ENCODE assay signal across 1 cellular context in the genomic region with DNA sequence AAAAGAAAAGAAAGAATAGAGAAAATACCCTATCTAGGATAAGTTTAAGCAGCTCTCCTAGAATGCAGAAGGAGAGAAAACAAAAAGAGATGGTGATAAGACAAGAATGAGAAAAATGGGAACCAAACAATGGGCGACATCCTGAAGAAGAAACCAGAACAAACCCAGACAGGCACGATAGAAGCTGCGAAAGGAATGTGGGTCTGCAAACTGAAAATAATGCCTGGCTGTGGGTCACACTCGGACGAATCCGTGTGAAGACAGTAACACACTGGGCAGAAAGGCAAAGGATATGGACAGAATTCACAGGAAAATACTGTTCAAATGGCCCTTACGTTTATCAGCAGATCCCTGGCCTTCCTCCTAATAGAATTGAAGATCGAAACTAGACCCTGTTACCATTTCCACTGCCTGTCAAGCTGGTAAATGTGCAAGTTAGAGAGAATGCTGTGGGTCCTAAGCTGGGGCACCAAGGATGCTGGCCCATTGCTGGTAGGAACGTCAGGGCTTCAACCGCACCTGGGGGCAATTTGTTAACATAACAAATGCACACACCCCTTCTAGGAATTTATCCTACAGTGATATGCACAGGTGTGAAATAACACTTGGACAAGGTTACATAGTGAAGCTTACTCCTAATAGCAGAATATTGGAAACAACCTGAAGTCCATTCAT.
TF ChIP-seq lines count a peak whose summit lies in the region.

No MANE protein-coding gene starts in this region.

TF ChIP-seq in WTC11, 78 proteins besides CTCF, POLR2A, EP300 and RAD21 (continued from another document):
- TF ChIP-seq, protein P1, sequence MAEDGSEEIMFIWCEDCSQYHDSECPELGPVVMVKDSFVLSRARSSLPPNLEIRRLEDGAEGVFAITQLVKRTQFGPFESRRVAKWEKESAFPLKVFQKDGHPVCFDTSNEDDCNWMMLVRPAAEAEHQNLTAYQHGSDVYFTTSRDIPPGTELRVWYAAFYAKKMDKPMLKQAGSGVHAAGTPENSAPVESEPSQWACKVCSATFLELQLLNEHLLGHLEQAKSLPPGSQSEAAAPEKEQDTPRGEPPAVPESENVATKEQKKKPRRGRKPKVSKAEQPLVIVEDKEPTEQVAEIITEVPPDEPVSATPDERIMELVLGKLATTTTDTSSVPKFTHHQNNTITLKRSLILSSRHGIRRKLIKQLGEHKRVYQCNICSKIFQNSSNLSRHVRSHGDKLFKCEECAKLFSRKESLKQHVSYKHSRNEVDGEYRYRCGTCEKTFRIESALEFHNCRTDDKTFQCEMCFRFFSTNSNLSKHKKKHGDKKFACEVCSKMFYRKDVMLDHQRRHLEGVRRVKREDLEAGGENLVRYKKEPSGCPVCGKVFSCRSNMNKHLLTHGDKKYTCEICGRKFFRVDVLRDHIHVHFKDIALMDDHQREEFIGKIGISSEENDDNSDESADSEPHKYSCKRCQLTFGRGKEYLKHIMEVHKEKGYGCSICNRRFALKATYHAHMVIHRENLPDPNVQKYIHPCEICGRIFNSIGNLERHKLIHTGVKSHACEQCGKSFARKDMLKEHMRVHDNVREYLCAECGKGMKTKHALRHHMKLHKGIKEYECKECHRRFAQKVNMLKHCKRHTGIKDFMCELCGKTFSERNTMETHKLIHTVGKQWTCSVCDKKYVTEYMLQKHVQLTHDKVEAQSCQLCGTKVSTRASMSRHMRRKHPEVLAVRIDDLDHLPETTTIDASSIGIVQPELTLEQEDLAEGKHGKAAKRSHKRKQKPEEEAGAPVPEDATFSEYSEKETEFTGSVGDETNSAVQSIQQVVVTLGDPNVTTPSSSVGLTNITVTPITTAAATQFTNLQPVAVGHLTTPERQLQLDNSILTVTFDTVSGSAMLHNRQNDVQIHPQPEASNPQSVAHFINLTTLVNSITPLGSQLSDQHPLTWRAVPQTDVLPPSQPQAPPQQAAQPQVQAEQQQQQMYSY (CRISPR knock-in tag; IDR thresholded peaks at IDR 0.05) = no peak
- TF ChIP-seq, protein P2, sequence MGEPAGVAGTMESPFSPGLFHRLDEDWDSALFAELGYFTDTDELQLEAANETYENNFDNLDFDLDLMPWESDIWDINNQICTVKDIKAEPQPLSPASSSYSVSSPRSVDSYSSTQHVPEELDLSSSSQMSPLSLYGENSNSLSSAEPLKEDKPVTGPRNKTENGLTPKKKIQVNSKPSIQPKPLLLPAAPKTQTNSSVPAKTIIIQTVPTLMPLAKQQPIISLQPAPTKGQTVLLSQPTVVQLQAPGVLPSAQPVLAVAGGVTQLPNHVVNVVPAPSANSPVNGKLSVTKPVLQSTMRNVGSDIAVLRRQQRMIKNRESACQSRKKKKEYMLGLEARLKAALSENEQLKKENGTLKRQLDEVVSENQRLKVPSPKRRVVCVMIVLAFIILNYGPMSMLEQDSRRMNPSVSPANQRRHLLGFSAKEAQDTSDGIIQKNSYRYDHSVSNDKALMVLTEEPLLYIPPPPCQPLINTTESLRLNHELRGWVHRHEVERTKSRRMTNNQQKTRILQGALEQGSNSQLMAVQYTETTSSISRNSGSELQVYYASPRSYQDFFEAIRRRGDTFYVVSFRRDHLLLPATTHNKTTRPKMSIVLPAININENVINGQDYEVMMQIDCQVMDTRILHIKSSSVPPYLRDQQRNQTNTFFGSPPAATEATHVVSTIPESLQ (CRISPR knock-in tag; IDR thresholded peaks at IDR 0.05) = no peak
- TF ChIP-seq, protein P3, sequence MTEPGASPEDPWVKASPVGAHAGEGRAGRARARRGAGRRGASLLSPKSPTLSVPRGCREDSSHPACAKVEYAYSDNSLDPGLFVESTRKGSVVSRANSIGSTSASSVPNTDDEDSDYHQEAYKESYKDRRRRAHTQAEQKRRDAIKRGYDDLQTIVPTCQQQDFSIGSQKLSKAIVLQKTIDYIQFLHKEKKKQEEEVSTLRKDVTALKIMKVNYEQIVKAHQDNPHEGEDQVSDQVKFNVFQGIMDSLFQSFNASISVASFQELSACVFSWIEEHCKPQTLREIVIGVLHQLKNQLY (CRISPR knock-in tag; IDR thresholded peaks at IDR 0.05) = no peak
- TF ChIP-seq MXD4 (CRISPR knock-in tag; IDR thresholded peaks at IDR 0.05; ENCODE audit: borderline replicate concordance) = no peak
- TF ChIP-seq, protein P4, sequence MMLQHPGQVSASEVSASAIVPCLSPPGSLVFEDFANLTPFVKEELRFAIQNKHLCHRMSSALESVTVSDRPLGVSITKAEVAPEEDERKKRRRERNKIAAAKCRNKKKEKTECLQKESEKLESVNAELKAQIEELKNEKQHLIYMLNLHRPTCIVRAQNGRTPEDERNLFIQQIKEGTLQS (CRISPR knock-in tag; conservative IDR thresholded peaks at IDR 0.05) = no peak
- TF ChIP-seq, protein P5, sequence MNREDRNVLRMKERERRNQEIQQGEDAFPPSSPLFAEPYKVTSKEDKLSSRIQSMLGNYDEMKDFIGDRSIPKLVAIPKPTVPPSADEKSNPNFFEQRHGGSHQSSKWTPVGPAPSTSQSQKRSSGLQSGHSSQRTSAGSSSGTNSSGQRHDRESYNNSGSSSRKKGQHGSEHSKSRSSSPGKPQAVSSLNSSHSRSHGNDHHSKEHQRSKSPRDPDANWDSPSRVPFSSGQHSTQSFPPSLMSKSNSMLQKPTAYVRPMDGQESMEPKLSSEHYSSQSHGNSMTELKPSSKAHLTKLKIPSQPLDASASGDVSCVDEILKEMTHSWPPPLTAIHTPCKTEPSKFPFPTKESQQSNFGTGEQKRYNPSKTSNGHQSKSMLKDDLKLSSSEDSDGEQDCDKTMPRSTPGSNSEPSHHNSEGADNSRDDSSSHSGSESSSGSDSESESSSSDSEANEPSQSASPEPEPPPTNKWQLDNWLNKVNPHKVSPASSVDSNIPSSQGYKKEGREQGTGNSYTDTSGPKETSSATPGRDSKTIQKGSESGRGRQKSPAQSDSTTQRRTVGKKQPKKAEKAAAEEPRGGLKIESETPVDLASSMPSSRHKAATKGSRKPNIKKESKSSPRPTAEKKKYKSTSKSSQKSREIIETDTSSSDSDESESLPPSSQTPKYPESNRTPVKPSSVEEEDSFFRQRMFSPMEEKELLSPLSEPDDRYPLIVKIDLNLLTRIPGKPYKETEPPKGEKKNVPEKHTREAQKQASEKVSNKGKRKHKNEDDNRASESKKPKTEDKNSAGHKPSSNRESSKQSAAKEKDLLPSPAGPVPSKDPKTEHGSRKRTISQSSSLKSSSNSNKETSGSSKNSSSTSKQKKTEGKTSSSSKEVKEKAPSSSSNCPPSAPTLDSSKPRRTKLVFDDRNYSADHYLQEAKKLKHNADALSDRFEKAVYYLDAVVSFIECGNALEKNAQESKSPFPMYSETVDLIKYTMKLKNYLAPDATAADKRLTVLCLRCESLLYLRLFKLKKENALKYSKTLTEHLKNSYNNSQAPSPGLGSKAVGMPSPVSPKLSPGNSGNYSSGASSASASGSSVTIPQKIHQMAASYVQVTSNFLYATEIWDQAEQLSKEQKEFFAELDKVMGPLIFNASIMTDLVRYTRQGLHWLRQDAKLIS (CRISPR knock-in tag; IDR thresholded peaks at IDR 0.05; ENCODE audit: borderline replicate concordance) = no peak
- no peak for TF ChIP-seq EMX1 (CRISPR knock-in tag; IDR thresholded peaks at IDR 0.05)
- no peak for TF ChIP-seq ZNF232 (CRISPR knock-in tag; IDR thresholded peaks at IDR 0.05)
